8 cellular contexts compared by ENCODE assay signal in the genomic region with DNA sequence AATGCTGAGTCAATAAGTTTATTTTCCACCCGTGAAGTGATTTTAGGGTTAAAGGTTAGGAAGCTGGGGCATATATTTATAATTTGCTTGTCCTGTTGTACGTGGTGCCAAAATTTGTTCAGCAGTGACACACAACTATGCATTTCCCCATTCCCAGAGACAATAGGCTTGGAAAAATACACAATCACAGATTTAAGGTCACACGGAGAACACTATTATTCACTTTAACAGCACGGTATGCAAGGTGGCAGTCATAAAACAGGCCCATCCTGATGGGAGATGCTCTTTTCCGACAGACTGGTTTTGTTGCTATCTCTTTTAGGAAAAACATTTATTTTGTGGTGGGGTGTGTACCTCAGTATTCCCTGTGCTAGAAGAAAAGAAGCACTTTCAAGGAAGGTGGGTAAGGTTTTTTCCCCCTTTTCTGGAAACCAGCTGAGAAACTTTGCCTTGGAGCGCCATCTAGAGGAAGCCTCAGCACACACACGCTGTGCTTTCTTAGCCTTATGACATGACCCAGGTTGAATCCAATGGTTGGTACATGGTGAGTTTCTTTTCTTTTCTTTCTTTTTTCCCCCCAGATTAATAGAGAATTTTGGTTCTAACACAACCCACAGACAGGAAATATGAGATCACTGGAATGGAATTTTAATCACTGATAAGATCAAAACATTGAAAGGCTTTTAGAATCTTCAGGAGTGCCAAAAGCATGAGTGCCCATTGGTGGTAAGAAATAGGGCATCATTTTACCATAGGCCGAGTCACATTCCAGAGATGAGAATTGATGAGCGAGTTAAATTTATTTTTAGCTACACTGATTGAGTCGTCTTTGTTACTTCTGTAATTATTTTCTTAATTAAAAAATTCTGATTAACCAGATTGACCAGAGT.
DNase-seq lines count a peak whose midpoint lies in the region; ATAC-seq, FAIRE-seq and TF ChIP-seq lines count a peak whose summit lies in the region.

No MANE protein-coding gene starts in this region.

- WGBS in small intestine, 3 donors, result 30 to 41% (median 32%) methylated on average over 10 of the region's 10 CpGs

- TF ChIP-seq CTCF in GM13977 (IDR thresholded peaks at IDR 0.05; ENCODE audit: extremely low read depth, insufficient read depth, missing control alignments), result peak; percentile 88
- TF ChIP-seq CTCF in ascending aorta (IDR thresholded peaks at IDR 0.05), result peak; percentile 27 to 74 (median 61)

- H3K4me3 ChIP-seq in ascending aorta (no peak overlapping the region), small intestine (ENCODE audit: low read depth in 1 of 2, low read length in 2 of 2) (no peak overlapping the region)

- H3K9me3 ChIP-seq in ascending aorta (no peaks in the 10 kb centered on the region), small intestine (ENCODE audit: control insufficient read depth, low read depth) (no peaks in the 10 kb centered on the region)

- ATAC-seq in GM21515 (IDR thresholded peaks at IDR 0.05; ENCODE audit: unreplicated experiment), result no peak

- DNase-seq in AG08396 (ENCODE audit: low spot score) (peak; percentile 68), GM13977 (ENCODE audit: low spot score) (peak; percentile 48), LHCN-M2 (ENCODE audit: low read depth) (peak; percentile 34), SK-N-DZ (ENCODE audit: low spot score) (peak; percentile 68), ascending aorta (ENCODE audit: low spot score in 2 of 2) (no peak), hypothalamus (lab: John Stamatoyannopoulos, UW) (peak in 35 of 51 donors; percentile 1 to 69 (median 32)), small intestine (peak; percentile 44)

- H3K27ac ChIP-seq in ascending aorta (no peak overlapping the region), small intestine (ENCODE audit: low read depth in 1 of 2, low read length in 1 of 2) (no peak overlapping the region)

- no peaks in the 10 kb centered on the region for H3K36me3 ChIP-seq in ascending aorta
- H3K36me3 ChIP-seq in small intestine (ENCODE audit: control insufficient read depth in 2 of 2, insufficient read depth in 2 of 2, low read length in 2 of 2), result no peaks in the 10 kb centered on the region

- no peaks in the 10 kb centered on the region for H3K27me3 ChIP-seq in ascending aorta
- no peaks in the 10 kb centered on the region for H3K27me3 ChIP-seq in small intestine (ENCODE audit: control insufficient read depth in 2 of 2, insufficient read depth in 2 of 2, low read length in 2 of 2)

- intact Hi-C loops in ascending aorta (cut with DNase I), result loop anchor here (10.0 kb wide), 1 partner anchor 230 kb away; no protein-coding TSS in a partner anchor

- FAIRE-seq in small intestine (lab: Jason Lieb, UNC), result no peak

- no peaks in the 10 kb centered on the region for H3K4me1 ChIP-seq in ascending aorta
- H3K4me1 ChIP-seq in small intestine (ENCODE audit: control insufficient read depth in 2 of 2, insufficient read depth in 1 of 2, low read depth in 1 of 2, low read length in 1 of 2), result no peaks in the 10 kb centered on the region

- in situ Hi-C loops in GM13977 (cut with MboI; ENCODE audit: low pct_unique_long_range_greater_than_20kb, low sequenced_read_pairs, unreplicated experiment), result loop anchor here (10.0 to 25.0 kb wide), 2 partner anchors 390 to 562 kb away; no protein-coding TSS in a partner anchor

Comparison
In these comparisons a context has a peak if more than half of its experiments do, and no peak if none do; other contexts are left out.
1. DNase-seq: peak in AG08396 (single experiment), GM13977 (single experiment), LHCN-M2 (single experiment), SK-N-DZ (single experiment), hypothalamus (35 of 51) and small intestine (single experiment); none in ascending aorta (0 of 2).